In genomic region chr7:105951597-105951996, GRCh38 we compare ENCODE assay signal across 28 cellular contexts.
"Had no signal": no experiment of that assay in that cellular context is flagged by ENCODE, and none has a peak within 500 bp of the region (broad histone marks: within the 10 kb centered on the region; RNA-seq: fewer than 3 reads in every experiment).

No MANE protein-coding gene starts in this region.

- H3K27me3 Mint-ChIP-seq: type B pancreatic cell had no signal

- H3K27ac ChIP-seq: stomach, suprapubic skin, testis, thoracic aorta, thyroid gland, tibial artery, tibial nerve, transverse colon, upper lobe of right lung, uterus, vagina had no signal

- H3K9me3 ChIP-seq: testis, thyroid gland, vagina had no signal

- H3K4me3 ChIP-seq: stomach, suprapubic skin, testis, thoracic aorta, thyroid gland, tibial artery, tibial nerve, transverse colon, upper lobe of right lung, uterus, vagina had no signal

- H3K4me1 Mint-ChIP-seq: stimulated activated effector memory CD8-positive, alpha-beta T cell treated with anti-CD3 and anti-CD28 coated beads, Interleukin-12 subunit alpha, Interleukin-12 subunit beta, amount 100 ng/mL, for 72 hours; stimulated activated memory B cell treated with anti-CD40 and anti-IgM and Interleukin-4, amounts not matched to agents 10 μg/mL and 1 μg/mL and 100 μg/mL, for 72 hours; stimulated activated naive B cell treated with anti-CD40 and anti-IgM and Interleukin-4, amounts not matched to agents 10 μg/mL and 1 μg/mL and 100 μg/mL, for 72 hours; stimulated activated naive CD8-positive, alpha-beta T cell treated with anti-CD3 and anti-CD28 coated beads, Interleukin-15, amount 100 ng/mL, for 72 hours had no signal

- H3K36me3 ChIP-seq: stomach, suprapubic skin, thoracic aorta, thyroid gland, tibial artery, transverse colon, upper lobe of right lung, uterus, vagina had no signal

- H3K36me3 Mint-ChIP-seq: stimulated activated effector memory CD8-positive, alpha-beta T cell treated with anti-CD3 and anti-CD28 coated beads, Interleukin-12 subunit alpha, Interleukin-12 subunit beta, amount 100 ng/mL, for 72 hours; type B pancreatic cell had no signal

- H3K4me1 ChIP-seq: stomach, suprapubic skin, testis, thyroid gland, tibial artery, tibial nerve, transverse colon, upper lobe of right lung, uterus, vagina had no signal

- FAIRE-seq: urothelium cell line had no signal

- DNase-seq: stimulated activated CD4-positive, alpha-beta T cell treated with anti-CD3 and anti-CD28 coated beads, Interleukin-2, amount 100 ng/mL, for 48 hours; stimulated activated CD4-positive, alpha-beta T cell treated with anti-CD3 and anti-CD28 coated beads, Interleukin-4, amount 100 ng/mL, for 1 hour; stimulated activated CD4-positive, alpha-beta T cell treated with anti-CD3 and anti-CD28 coated beads, Interleukin-4, amount 100 ng/mL, for 24 hours; stimulated activated CD4-positive, alpha-beta T cell treated with anti-CD3 and anti-CD28 coated beads, Interleukin-4, amount 100 ng/mL, for 4 hours; stimulated activated CD8-positive, alpha-beta memory T cell treated with anti-CD3 and anti-CD28 coated beads, Interleukin-4, amount 100 ng/mL, for 48 hours; stimulated activated naive B cell treated with anti-CD40 and anti-IgM and Interleukin-4, amounts not matched to agents 10 μg/mL and 1 μg/mL and 100 μg/mL, for 72 hours; stimulated activated naive CD4-positive, alpha-beta T cell; stimulated activated naive CD4-positive, alpha-beta T cell treated with Interleukin-2 at 50 U/mL for 16 hours; stimulated activated naive CD8-positive, alpha-beta T cell treated with anti-CD3 and anti-CD28 coated beads, Interleukin-15, amount 100 ng/mL, for 72 hours; stimulated activated naive CD8-positive, alpha-beta T cell treated with anti-CD3 and anti-CD28 coated beads, Interleukin-15, Interleukin-2, amounts not matched to agents 100 U/mL and 50 U/mL, for 24 hours; stomach; substantia nigra; testis; thyroid gland; tibial artery; transverse colon; trophoblast cell; upper lobe of right lung; uterus had no signal

- H3K27me3 ChIP-seq: suprapubic skin, testis, thyroid gland, tibial artery, tibial nerve, transverse colon, upper lobe of right lung, uterus, vagina had no signal

- ATAC-seq: stimulated activated effector memory CD8-positive, alpha-beta T cell treated with anti-CD3 and anti-CD28 coated beads, Interleukin-12 subunit alpha, Interleukin-12 subunit beta, amount 100 ng/mL, for 72 hours; stimulated activated memory B cell treated with anti-CD40 and anti-IgM and Interleukin-4, amounts not matched to agents 10 μg/mL and 1 μg/mL and 100 μg/mL, for 72 hours; stimulated activated naive B cell treated with anti-CD40 and anti-IgM and Interleukin-4, amounts not matched to agents 10 μg/mL and 1 μg/mL and 100 μg/mL, for 72 hours; stimulated activated naive CD8-positive, alpha-beta T cell treated with anti-CD3 and anti-CD28 coated beads, Interleukin-15, amount 100 ng/mL, for 72 hours; stimulated activated naive CD8-positive, alpha-beta T cell treated with anti-CD3 and anti-CD28 coated beads, Interleukin-15, Interleukin-2, amounts not matched to agents 100 U/mL and 50 U/mL, for 24 hours; upper lobe of right lung had no signal

- H3K4me3 Mint-ChIP-seq: stimulated activated effector memory CD8-positive, alpha-beta T cell treated with anti-CD3 and anti-CD28 coated beads, Interleukin-12 subunit alpha, Interleukin-12 subunit beta, amount 100 ng/mL, for 72 hours; stimulated activated memory B cell treated with anti-CD40 and anti-IgM and Interleukin-4, amounts not matched to agents 10 μg/mL and 1 μg/mL and 100 μg/mL, for 72 hours; stimulated activated naive B cell treated with anti-CD40 and anti-IgM and Interleukin-4, amounts not matched to agents 10 μg/mL and 1 μg/mL and 100 μg/mL, for 72 hours; stimulated activated naive CD8-positive, alpha-beta T cell treated with anti-CD3 and anti-CD28 coated beads, Interleukin-15, amount 100 ng/mL, for 72 hours; stimulated activated naive CD8-positive, alpha-beta T cell treated with anti-CD3 and anti-CD28 coated beads, Interleukin-15, Interleukin-2, amounts not matched to agents 100 ng/mL and 50 ng/mL, for 24 hours; type B pancreatic cell had no signal

- H3K9me3 Mint-ChIP-seq: type B pancreatic cell had no signal

- H3K27ac Mint-ChIP-seq: stimulated activated effector memory CD8-positive, alpha-beta T cell treated with anti-CD3 and anti-CD28 coated beads, Interleukin-12 subunit alpha, Interleukin-12 subunit beta, amount 100 ng/mL, for 72 hours; stimulated activated memory B cell treated with anti-CD40 and anti-IgM and Interleukin-4, amounts not matched to agents 10 μg/mL and 1 μg/mL and 100 μg/mL, for 72 hours; stimulated activated naive B cell treated with anti-CD40 and anti-IgM and Interleukin-4, amounts not matched to agents 10 μg/mL and 1 μg/mL and 100 μg/mL, for 72 hours; stimulated activated naive CD8-positive, alpha-beta T cell treated with anti-CD3 and anti-CD28 coated beads, Interleukin-15, amount 100 ng/mL, for 72 hours; stimulated activated naive CD8-positive, alpha-beta T cell treated with anti-CD3 and anti-CD28 coated beads, Interleukin-15, Interleukin-2, amounts not matched to agents 100 ng/mL and 50 ng/mL, for 24 hours; type B pancreatic cell had no signal
